ENCODE assay signal across 2 cellular contexts in the genomic region with DNA sequence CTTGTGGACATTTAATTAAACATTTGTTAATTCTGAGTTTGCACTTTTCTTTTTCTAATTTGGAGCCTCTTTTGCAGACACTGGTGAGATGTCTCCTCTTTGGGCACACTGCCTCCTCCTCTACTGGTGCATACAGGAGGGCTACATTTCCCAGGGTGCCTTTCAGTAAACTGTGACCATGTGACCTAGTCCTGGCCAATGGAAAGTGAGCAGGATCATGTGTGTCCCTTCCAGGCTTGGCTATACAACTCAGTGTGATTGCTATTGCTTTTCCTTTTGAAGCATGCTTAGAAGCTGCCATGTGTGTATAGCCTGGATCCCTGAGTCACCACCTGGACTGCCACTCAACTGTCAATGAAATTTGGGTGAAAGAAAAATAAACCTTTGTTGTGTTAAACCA.
TF ChIP-seq lines count a peak whose summit lies in the region.

No MANE protein-coding gene starts in this region.

TF ChIP-seq in HepG2, 621 proteins besides CTCF, POLR2A, EP300 and RAD21:
- TF ChIP-seq ZNF720 (CRISPR knock-in tag; IDR thresholded peaks at IDR 0.05), result no peak
- no peak for TF ChIP-seq MAFG (CRISPR knock-in tag; IDR thresholded peaks at IDR 0.05)
- TF ChIP-seq, protein P1, sequence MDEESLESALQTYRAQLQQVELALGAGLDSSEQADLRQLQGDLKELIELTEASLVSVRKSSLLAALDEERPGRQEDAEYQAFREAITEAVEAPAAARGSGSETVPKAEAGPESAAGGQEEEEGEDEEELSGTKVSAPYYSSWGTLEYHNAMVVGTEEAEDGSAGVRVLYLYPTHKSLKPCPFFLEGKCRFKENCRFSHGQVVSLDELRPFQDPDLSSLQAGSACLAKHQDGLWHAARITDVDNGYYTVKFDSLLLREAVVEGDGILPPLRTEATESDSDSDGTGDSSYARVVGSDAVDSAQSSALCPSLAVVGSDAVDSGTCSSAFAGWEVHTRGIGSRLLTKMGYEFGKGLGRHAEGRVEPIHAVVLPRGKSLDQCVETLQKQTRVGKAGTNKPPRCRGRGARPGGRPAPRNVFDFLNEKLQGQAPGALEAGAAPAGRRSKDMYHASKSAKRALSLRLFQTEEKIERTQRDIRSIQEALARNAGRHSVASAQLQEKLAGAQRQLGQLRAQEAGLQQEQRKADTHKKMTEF (CRISPR knock-in tag; IDR thresholded peaks at IDR 0.05), result no peak
- TF ChIP-seq BCL6 (CRISPR knock-in tag; IDR thresholded peaks at IDR 0.05), result no peak
- TF ChIP-seq, protein P2, sequence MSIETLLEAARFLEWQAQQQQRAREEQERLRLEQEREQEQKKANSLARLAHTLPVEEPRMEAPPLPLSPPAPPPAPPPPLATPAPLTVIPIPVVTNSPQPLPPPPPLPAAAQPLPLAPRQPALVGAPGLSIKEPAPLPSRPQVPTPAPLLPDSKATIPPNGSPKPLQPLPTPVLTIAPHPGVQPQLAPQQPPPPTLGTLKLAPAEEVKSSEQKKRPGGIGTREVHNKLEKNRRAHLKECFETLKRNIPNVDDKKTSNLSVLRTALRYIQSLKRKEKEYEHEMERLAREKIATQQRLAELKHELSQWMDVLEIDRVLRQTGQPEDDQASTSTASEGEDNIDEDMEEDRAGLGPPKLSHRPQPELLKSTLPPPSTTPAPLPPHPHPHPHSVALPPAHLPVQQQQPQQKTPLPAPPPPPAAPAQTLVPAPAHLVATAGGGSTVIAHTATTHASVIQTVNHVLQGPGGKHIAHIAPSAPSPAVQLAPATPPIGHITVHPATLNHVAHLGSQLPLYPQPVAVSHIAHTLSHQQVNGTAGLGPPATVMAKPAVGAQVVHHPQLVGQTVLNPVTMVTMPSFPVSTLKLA (IDR thresholded peaks at IDR 0.05), result peak; percentile 33; the same call in 1 of the 2 replicates

TF ChIP-seq in K562, 482 proteins besides CTCF, POLR2A, EP300 and RAD21:
- TF ChIP-seq HSF4 (CRISPR knock-in tag; IDR thresholded peaks at IDR 0.05; ENCODE audit: borderline replicate concordance), result no peak
- peak; percentile 44; the same call in 1 of the 2 replicates for TF ChIP-seq RAD51 (IDR thresholded peaks at IDR 0.05; ENCODE audit: borderline replicate concordance, low read depth)
- TF ChIP-seq PTRF (tag; IDR thresholded peaks at IDR 0.05), result no peak
- TF ChIP-seq RBM14 (IDR thresholded peaks at IDR 0.05; ENCODE audit: borderline replicate concordance, insufficient read depth, low read depth, low read length), result no peak
- peak; percentile 20 for TF ChIP-seq NFYB (IDR thresholded peaks at IDR 0.05; ENCODE audit: extremely low read depth, insufficient read length)
- TF ChIP-seq, protein P3, sequence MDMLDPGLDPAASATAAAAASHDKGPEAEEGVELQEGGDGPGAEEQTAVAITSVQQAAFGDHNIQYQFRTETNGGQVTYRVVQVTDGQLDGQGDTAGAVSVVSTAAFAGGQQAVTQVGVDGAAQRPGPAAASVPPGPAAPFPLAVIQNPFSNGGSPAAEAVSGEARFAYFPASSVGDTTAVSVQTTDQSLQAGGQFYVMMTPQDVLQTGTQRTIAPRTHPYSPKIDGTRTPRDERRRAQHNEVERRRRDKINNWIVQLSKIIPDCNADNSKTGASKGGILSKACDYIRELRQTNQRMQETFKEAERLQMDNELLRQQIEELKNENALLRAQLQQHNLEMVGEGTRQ (CRISPR knock-in tag; IDR thresholded peaks at IDR 0.05), result peak; percentile 63; the same call in 1 of the 2 replicates
- no peak for TF ChIP-seq MEIS2 (IDR thresholded peaks at IDR 0.05; ENCODE audit: partially characterized antibody)
- TF ChIP-seq, protein P4, sequence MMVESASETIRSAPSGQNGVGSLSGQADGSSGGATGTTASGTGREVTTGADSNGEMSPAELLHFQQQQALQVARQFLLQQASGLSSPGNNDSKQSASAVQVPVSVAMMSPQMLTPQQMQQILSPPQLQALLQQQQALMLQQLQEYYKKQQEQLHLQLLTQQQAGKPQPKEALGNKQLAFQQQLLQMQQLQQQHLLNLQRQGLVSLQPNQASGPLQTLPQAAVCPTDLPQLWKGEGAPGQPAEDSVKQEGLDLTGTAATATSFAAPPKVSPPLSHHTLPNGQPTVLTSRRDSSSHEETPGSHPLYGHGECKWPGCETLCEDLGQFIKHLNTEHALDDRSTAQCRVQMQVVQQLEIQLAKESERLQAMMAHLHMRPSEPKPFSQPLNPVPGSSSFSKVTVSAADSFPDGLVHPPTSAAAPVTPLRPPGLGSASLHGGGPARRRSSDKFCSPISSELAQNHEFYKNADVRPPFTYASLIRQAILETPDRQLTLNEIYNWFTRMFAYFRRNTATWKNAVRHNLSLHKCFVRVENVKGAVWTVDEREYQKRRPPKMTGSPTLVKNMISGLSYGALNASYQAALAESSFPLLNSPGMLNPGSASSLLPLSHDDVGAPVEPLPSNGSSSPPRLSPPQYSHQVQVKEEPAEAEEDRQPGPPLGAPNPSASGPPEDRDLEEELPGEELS (CRISPR knock-in tag; IDR thresholded peaks at IDR 0.05; ENCODE audit: borderline replicate concordance), result no peak
- TF ChIP-seq ZNF140 (CRISPR knock-in tag; IDR thresholded peaks at IDR 0.05), result no peak
TF ChIP-seq in K562: peak in this region for 3.
